In the genomic region with DNA sequence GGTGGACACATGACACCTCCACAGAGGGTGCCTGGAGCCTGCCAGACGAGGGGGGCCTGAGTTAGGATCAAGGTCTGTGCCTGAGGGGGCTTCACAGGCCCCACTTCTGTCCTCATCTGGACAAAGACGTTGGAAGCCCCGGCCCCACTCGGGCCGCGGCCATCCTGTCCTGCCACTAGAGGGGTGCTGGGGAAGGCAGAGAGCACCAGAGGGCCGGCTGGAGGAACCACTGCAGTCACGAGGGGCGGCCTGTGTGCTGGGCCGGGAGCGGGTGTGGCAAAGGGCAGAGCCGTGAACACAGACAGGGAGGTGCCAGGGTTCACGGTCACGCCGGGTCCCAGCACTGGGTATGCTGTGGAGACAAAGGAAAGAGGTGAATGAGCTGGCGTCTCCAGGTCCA, we compare ENCODE assay signal across 14 cellular contexts. TPM values are rescaled to one million over a fixed set of nuclear protein-coding genes. Genes with fewer than 3 reads are reported as not detected.
DNase-seq lines count a peak whose midpoint lies in the region; ATAC-seq, FAIRE-seq and TF ChIP-seq lines count a peak whose summit lies in the region.
"Not testable (repeated sequence)": the region's sequence is repeated elsewhere in the genome, so short reads cannot be mapped to it uniquely, and the experiment has no call there.
"Had no signal": no experiment of that assay in that cellular context is flagged by ENCODE, and none has a peak within 500 bp of the region (broad histone marks: within the 10 kb centered on the region; RNA-seq: fewer than 3 reads in every experiment).

No MANE protein-coding gene starts in this region.

- H4K20me1 ChIP-seq in GM23338 (replicated peaks; ENCODE audit: insufficient read depth); HepG2 (ENCODE audit: insufficient read depth, low read length); neural progenitor cell (ENCODE audit: low read depth): not testable (repeated sequence)

- 86% methylated on average over 14 of the region's 16 CpGs; no CpG with 5 or more reads in 1 of the 2 experiments for WGBS in endodermal cell (ENCODE audit: insufficient coverage in 1 of 2, insufficient read length in 1 of 2), 2 experiments
- 0% methylated on average over 5 of the region's 16 CpGs for WGBS in HepG2 (ENCODE audit: low lambda C conversion rate)
- 60% methylated on average over 10 of the region's 16 CpGs; no CpG with 5 or more reads in 1 of the 2 donors for WGBS in transverse colon (ENCODE audit: low coverage in 1 of 2), 2 donors

- DNase-seq in GM23338 (ENCODE audit: low spot score), result peak; percentile 19
- DNase-seq in WERI-Rb-1, result peak; percentile 18
- DNase-seq in endodermal cell, result peak; percentile 61
- not testable (repeated sequence) for DNase-seq in HepG2 (ENCODE audit: low spot score); neural progenitor cell (ENCODE audit: low spot score)
- peak; percentile 14 for DNase-seq in transverse colon

- FAIRE-seq in HepG2 (lab: Jason Lieb, UNC), result not testable (repeated sequence)

- H3K4me3 Mint-ChIP-seq in GM23338, endodermal cell, neural progenitor cell: not testable (repeated sequence)

- not testable (repeated sequence) for H3K4me2 ChIP-seq in GM23338, neural progenitor cell
- peak overlapping the region; percentile 42; the same call in 1 of the 2 replicates for H3K4me2 ChIP-seq in HepG2 (ENCODE audit: low read depth, low read length)

- not testable (repeated sequence) for H3K9ac ChIP-seq in endodermal cell (ENCODE audit: extremely low read depth, low read length, poor library complexity, severe bottlenecking); HepG2 (ENCODE audit: insufficient read depth, low read depth, low read length); neural progenitor cell

- H3K27ac Mint-ChIP-seq in GM23338, endodermal cell, neural progenitor cell: not testable (repeated sequence)

- not testable (repeated sequence) for H3K4me1 ChIP-seq in GM23338 (ENCODE audit: insufficient read depth); endodermal cell (ENCODE audit: control insufficient read depth, insufficient read depth, low read length); HepG2 (ENCODE audit: insufficient read depth, low read length); neural progenitor cell; transverse colon

- not testable (repeated sequence) for H3K4me1 Mint-ChIP-seq in GM23338, endodermal cell, neural progenitor cell

- H3K27ac ChIP-seq in GM23338 (ENCODE audit: low read depth); WERI-Rb-1; endodermal cell (ENCODE audit: low read depth, low read length); HepG2 (ENCODE audit: extremely low read length, insufficient read depth, low read length); neural progenitor cell; transverse colon: not testable (repeated sequence)

- not testable (repeated sequence) for H3K36me3 ChIP-seq in GM23338 (ENCODE audit: insufficient read depth); WERI-Rb-1; endodermal cell (ENCODE audit: control insufficient read depth, insufficient read depth, low read length); HepG2 (replicated peaks in 1 of 2; ENCODE audit: control insufficient read depth in 1 of 2, insufficient read depth in 2 of 2, low read length in 2 of 2); neural progenitor cell; transverse colon

- in situ Hi-C loops in HepG2 (cut with HindIII; ENCODE audit: extremely low pct_ligation_motif_present, low pct_unique_long_range_greater_than_20kb); transverse colon (cut with MboI; ENCODE audit: low pct_ligation_motif_present in 1 of 4, low pct_unique_long_range_greater_than_20kb in 1 of 4, low sequenced_read_pairs in 3 of 4): not testable (repeated sequence)

- not testable (repeated sequence) for H3K27me3 Mint-ChIP-seq in GM23338 (ENCODE audit: insufficient read depth, low read depth, poor library complexity); endodermal cell (ENCODE audit: insufficient read depth); neural progenitor cell (ENCODE audit: insufficient read depth, low read depth)

- POLR2A ChIA-PET in HepG2 (lab: Yijun Ruan, JAX), result not testable (repeated sequence)

- not testable (repeated sequence) for TF ChIP-seq RAD21 in HepG2 (CRISPR knock-in tag; IDR thresholded peaks at IDR 0.05)

- not testable (repeated sequence) for H2AFZ ChIP-seq in GM23338; HepG2 (ENCODE audit: low read length); neural progenitor cell (replicated peaks)

- not testable (repeated sequence) for H3F3A ChIP-seq in GM23338 (replicated peaks; ENCODE audit: low read depth); neural progenitor cell (ENCODE audit: low read depth)

- not testable (repeated sequence) for H3K79me2 ChIP-seq in GM23338 (replicated peaks; ENCODE audit: insufficient read depth); HepG2 (ENCODE audit: insufficient read depth, low read length); neural progenitor cell (ENCODE audit: low read depth)

- intact Hi-C loops in HepG2 (cut with micrococcal nuclease; ENCODE audit: unreplicated experiment); transverse colon (cut with DNase I; ENCODE audit: low total_unique reads): not testable (repeated sequence)

- not testable (repeated sequence) for H3K9me3 ChIP-seq in WERI-Rb-1 (ENCODE audit: severe bottlenecking); endodermal cell (ENCODE audit: control insufficient read depth, low read length); HepG2 (ENCODE audit: low read length); neural progenitor cell (ENCODE audit: low read depth); transverse colon

- H3K27me3 ChIP-seq in GM23338 (ENCODE audit: insufficient read depth); WERI-Rb-1 (ENCODE audit: insufficient read depth, low read depth, severe bottlenecking); endodermal cell (ENCODE audit: control insufficient read depth, insufficient read depth, low read length, poor library complexity, severe bottlenecking); HepG2 (ENCODE audit: control insufficient read depth in 1 of 2, insufficient read depth in 2 of 2, low read length in 2 of 2); neural progenitor cell; transverse colon: not testable (repeated sequence)

- H3K36me3 Mint-ChIP-seq in GM23338 (ENCODE audit: low read depth); endodermal cell (ENCODE audit: low read depth); neural progenitor cell: not testable (repeated sequence)

- H3K4me3 ChIP-seq in GM23338; WERI-Rb-1 (ENCODE audit: low read depth, low read length); endodermal cell (ENCODE audit: low read length); neural progenitor cell; transverse colon: not testable (repeated sequence)
- H3K4me3 ChIP-seq in HepG2 (replicated peaks in 1 of 3; ENCODE audit: insufficient read depth in 1 of 3, low read depth in 2 of 3, low read length in 3 of 3), result peak overlapping the region in 1 of 3 experiments; percentile 40; a peak in 1 of 6 replicates

- ATAC-seq in GM23338, result peak; percentile 91
- ATAC-seq in HepG2, result peak; percentile 62

- not testable (repeated sequence) for TF ChIP-seq POLR2A in HepG2 (IDR thresholded peaks at IDR 0.05; ENCODE audit: insufficient read depth in 1 of 2, low read depth in 2 of 2, low read length in 2 of 2); transverse colon (IDR thresholded peaks at IDR 0.05)

- peak; percentile 21 to 25; a peak in 2 of 4 replicates for TF ChIP-seq CTCF in GM23338 (conservative IDR thresholded peaks at IDR 0.05; ENCODE audit: low read depth in 2 of 2)
- not testable (repeated sequence) for TF ChIP-seq CTCF in WERI-Rb-1 (IDR thresholded peaks at IDR 0.05; ENCODE audit: low read depth, low read length); transverse colon (IDR thresholded peaks at IDR 0.05)
- peak; percentile 56 for TF ChIP-seq CTCF in endodermal cell (conservative IDR thresholded peaks at IDR 0.05)
- TF ChIP-seq CTCF in HepG2 (CRISPR knock-in tag; IDR thresholded peaks at IDR 0.05), result 0 out of 2 replicates have a peak, but pooled peaks have one; percentile 6
- peak; percentile 9 for TF ChIP-seq CTCF in neural progenitor cell (IDR thresholded peaks at IDR 0.05)

- not testable (repeated sequence) for TF ChIP-seq EP300 in HepG2 (IDR thresholded peaks at IDR 0.05; ENCODE audit: low read depth in 2 of 2, low read length in 2 of 2); HepG2 (CRISPR knock-in tag; IDR thresholded peaks at IDR 0.05; ENCODE audit: borderline replicate concordance); transverse colon (IDR thresholded peaks at IDR 0.05; ENCODE audit: low read depth)

- H3K9me2 ChIP-seq in GM23338 (ENCODE audit: insufficient read depth), result not testable (repeated sequence)

- CTCF ChIA-PET in HepG2 (lab: Yijun Ruan, JAX; ENCODE audit: low intra/inter-chr PET ratio, low total read pairs), result not testable (repeated sequence)

- H3K9me3 Mint-ChIP-seq in GM23338, endodermal cell, neural progenitor cell: not testable (repeated sequence)

- BruUV-seq in HepG2 (replicated peaks; lab: Mats Ljungman, UMichigan), result not testable (repeated sequence)

RNA-seq across cellular contexts. Expression of a gene that starts 2.9 kb away (rescaled TPM):
- 0.45 TPM in 1 of 2 replicates, not detected in the other for total RNA-seq in GM23338 (2014; rRNA removed; shearing (Covaris generic))
- polyA plus RNA-seq in GM23338 (2016; fragmentation: Nextera tagmentation; extraction: Ambion mirVana) (0.19 TPM in 1 of 2 replicates, not detected in the other), HepG2 (2011; rRNA removed) (0.10 TPM in 1 of 2 replicates, not detected in the other)
- total RNA-seq in endodermal cell (not detected), HepG2 (2016; rRNA removed; fragmentation: Illumina TruSeq; extraction: Trizol) (0.07 and 0.09 TPM in 2 replicates), neural progenitor cell (ENCODE audit: low replicate concordance) (0.22 TPM in 1 of 2 replicates, not detected in the other), transverse colon (not detected)
- polyA plus RNA-seq in endodermal cell (2013, experiment 1 of 2), result 0.14 TPM
- polyA plus RNA-seq in endodermal cell (2013, experiment 2 of 2), result not detected
- total RNA-seq in HepG2 (2016; cell fraction: cytosol; rRNA removed; fragmentation: Illumina TruSeq; extraction: Trizol; ENCODE audit: low read depth), result 0.10 TPM in 1 of 2 replicates, not detected in the other
- 0.06 and 0.09 TPM in 2 replicates for total RNA-seq in HepG2 (2016; cell fraction: insoluble cytoplasmic fraction; rRNA removed; fragmentation: Illumina TruSeq; extraction: Trizol)
- total RNA-seq in HepG2 (2016; cell fraction: membrane; rRNA removed; fragmentation: Illumina TruSeq; extraction: Trizol), result not detected in 2 replicates
- total RNA-seq in HepG2 (2016; cell fraction: nucleus; rRNA removed; fragmentation: Illumina TruSeq; extraction: Trizol), result not detected in 2 replicates
- polyA plus RNA-seq in HepG2 (2011; cell fraction: cytosol; rRNA removed), result 0.03 TPM in 2 replicates
- polyA plus RNA-seq in HepG2 (2011; cell fraction: nucleus; rRNA removed), result 0.06 and 0.09 TPM in 2 replicates
- not detected in 2 replicates for polyA plus RNA-seq in HepG2 (2012)
- polyA plus RNA-seq in HepG2 (2016; cell fraction: cytosol; fragmentation: Illumina TruSeq; extraction: Trizol; ENCODE audit: low read depth), result not detected in 2 replicates
- polyA plus RNA-seq in HepG2 (2016; cell fraction: insoluble cytoplasmic fraction; fragmentation: Illumina TruSeq; extraction: Trizol; ENCODE audit: low read depth), result 0.14 TPM in 1 of 2 replicates, not detected in the other
- polyA plus RNA-seq in HepG2 (2016; cell fraction: membrane; fragmentation: Illumina TruSeq; extraction: Trizol; ENCODE audit: low read depth), result not detected in 2 replicates
- 0.23 TPM in 1 of 2 replicates, not detected in the other for polyA plus RNA-seq in HepG2 (2016; cell fraction: nucleus; fragmentation: Illumina TruSeq; extraction: Trizol; ENCODE audit: insufficient read depth, low read depth)
- polyA minus RNA-seq in HepG2 (2011; rRNA and poly(A)+ RNA removed; ENCODE audit: low replicate concordance), result not detected in 2 replicates
- not detected in 2 replicates for polyA minus RNA-seq in HepG2 (2011; cell fraction: cytosol; rRNA and poly(A)+ RNA removed)
- polyA minus RNA-seq in HepG2 (2011; cell fraction: nucleus; rRNA and poly(A)+ RNA removed), result not detected in 2 replicates
- total RNA-seq: A172; A673; CD4-positive, alpha-beta T cell; CD8-positive, alpha-beta memory T cell; GM12878; GM23248; H4 had no signal
- polyA plus RNA-seq: BJ; CD8-positive, alpha-beta memory T cell; GM12878; GM23248 had no signal
